ENCODE assay signal across 8 cellular contexts in the genomic region with DNA sequence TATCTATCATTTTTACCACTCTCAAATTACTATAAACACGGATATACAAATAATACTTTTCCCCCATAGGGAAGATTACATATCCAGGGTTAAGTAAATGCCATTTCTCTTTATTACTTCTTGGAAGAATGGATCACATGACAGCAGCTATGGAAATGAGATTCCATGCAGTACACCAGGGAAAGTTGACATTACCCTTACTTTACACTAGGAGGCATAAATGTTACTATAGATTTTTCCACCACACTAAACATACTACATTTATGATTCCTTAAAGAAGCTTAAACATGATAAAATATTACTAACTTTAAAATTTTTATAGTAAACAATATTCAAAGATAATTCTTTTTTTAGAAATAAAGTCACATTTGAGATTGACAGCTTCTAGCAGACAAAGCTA.
DNase-seq lines count a peak whose midpoint lies in the region; ATAC-seq and TF ChIP-seq lines count a peak whose summit lies in the region.

No MANE protein-coding gene starts in this region.

- ATAC-seq in HG02981 (IDR thresholded peaks at IDR 0.05; ENCODE audit: unreplicated experiment) (peak; percentile 64), HG02571 (IDR thresholded peaks at IDR 0.05; ENCODE audit: unreplicated experiment) (no peak)
- no peak for ATAC-seq in stimulated activated naive CD8-positive, alpha-beta T cell treated with anti-CD3 and anti-CD28 coated beads, Interleukin-15, Interleukin-2, amounts not matched to agents 100 U/mL and 50 U/mL, for 24 hours

- WGBS in lower leg skin, 2 donors, result 40 to 47% methylated on average over 1 of the region's 1 CpG

- intact Hi-C loops in lower leg skin (cut with DNase I; ENCODE audit: low total_unique reads), result no loop called here

- TF ChIP-seq POLR2A in lower leg skin (IDR thresholded peaks at IDR 0.05), result no peak

- no peak for TF ChIP-seq CTCF in lower leg skin (IDR thresholded peaks at IDR 0.05)

- DNase-seq in D341Med (ENCODE audit: low spot score) (peak; percentile 43), SW480 (ENCODE audit: low spot score) (peak; percentile 25), kidney tubule cell (ENCODE audit: low spot score) (peak; percentile 36), lower leg skin (ENCODE audit: low spot score in 2 of 2) (no peak)
- no peak for DNase-seq in stimulated activated naive CD8-positive, alpha-beta T cell treated with anti-CD3 and anti-CD28 coated beads, Interleukin-15, Interleukin-2, amounts not matched to agents 100 U/mL and 50 U/mL, for 24 hours
- DNase-seq in activated CD8-positive, alpha-beta memory T cell treated with anti-CD3 and anti-CD28 coated beads for 24 hours, result no peak

- no peak overlapping the region for H3K4me3 ChIP-seq in lower leg skin (ENCODE audit: low read depth, poor library complexity, severe bottlenecking)

Comparison
In these comparisons a context has a peak if more than half of its experiments do, and no peak if none do; other contexts are left out.
1. DNase-seq: peak in D341Med (single experiment), SW480 (single experiment) and kidney tubule cell (single experiment); none in stimulated activated naive CD8-positive, alpha-beta T cell treated with anti-CD3 and anti-CD28 coated beads, Interleukin-15, Interleukin-2, amounts not matched to agents 100 U/mL and 50 U/mL, for 24 hours (single experiment), lower leg skin (0 of 2) and activated CD8-positive, alpha-beta memory T cell treated with anti-CD3 and anti-CD28 coated beads for 24 hours (single experiment).